25 cellular contexts compared by ENCODE assay signal in the genomic region with DNA sequence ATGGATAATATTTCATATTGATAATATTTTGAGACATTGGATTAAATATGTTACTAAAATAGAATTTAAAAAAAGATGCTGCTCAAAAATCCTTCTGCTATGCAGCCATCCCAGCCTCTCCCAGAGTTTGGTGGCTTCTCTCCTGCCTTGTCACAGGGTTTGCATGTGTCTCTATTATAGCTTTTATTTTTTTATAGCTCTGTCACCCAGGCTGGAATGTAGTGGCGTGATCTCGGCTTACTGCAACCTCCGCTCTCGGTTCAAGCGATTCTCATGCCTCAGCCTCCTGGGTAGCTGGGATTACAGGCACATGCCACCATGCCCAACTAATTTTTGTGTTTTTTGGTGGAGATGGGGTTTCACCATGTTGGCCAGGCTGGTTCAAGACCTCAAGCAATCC.
"Had no signal": no experiment of that assay in that cellular context is flagged by ENCODE, and none has a peak within 500 bp of the region (broad histone marks: within the 10 kb centered on the region; RNA-seq: fewer than 3 reads in every experiment).

No MANE protein-coding gene starts in this region.

- H3K36me3 ChIP-seq: adrenal gland, ascending aorta, brain microvascular endothelial cell, heart left ventricle, neutrophil, pancreas, tibial artery had no signal

- H3K36me3 Mint-ChIP-seq: natural killer cell treated with Interleukin-12 subunit alpha and Interleukin-12 subunit beta and Interleukin-15 and Interleukin-18, amount 100 ng/mL, for 72 hours had no signal

- H3K27ac ChIP-seq: adrenal gland, ascending aorta, brain microvascular endothelial cell, heart left ventricle, neutrophil, pancreas, psoas muscle, tibial artery had no signal

- H3K4me3 ChIP-seq: adrenal gland, ascending aorta, heart left ventricle, mucosa of descending colon, pancreas, psoas muscle, tibial artery had no signal

- H3K27me3 ChIP-seq: adrenal gland, ascending aorta, brain microvascular endothelial cell, heart left ventricle, pancreas, tibial artery had no signal

- H3K9me3 Mint-ChIP-seq: activated naive CD4-positive, alpha-beta T cell treated with anti-CD3 and anti-CD28 coated beads for 36 hours; activated T-cell treated with anti-CD3 and anti-CD28 coated beads, Interleukin-2, amount 50 U/mL, for 4 hours; dendritic cell treated with granulocyte-macrophage colony-stimulating factor and Interleukin-4, amounts not matched to agents 40 ng/mL and 50 ng/mL, for 4 days; natural killer cell treated with Interleukin-12 subunit alpha and Interleukin-12 subunit beta and Interleukin-15 and Interleukin-18, amount 100 ng/mL, for 72 hours; stimulated activated naive CD8-positive, alpha-beta T cell treated with anti-CD3 and anti-CD28 coated beads, Interleukin-15, amount 100 ng/mL, for 72 hours had no signal

- H3K27me3 Mint-ChIP-seq: stimulated activated naive CD8-positive, alpha-beta T cell treated with anti-CD3 and anti-CD28 coated beads, Interleukin-15, amount 100 ng/mL, for 72 hours had no signal

- H3K4me1 ChIP-seq: adrenal gland, ascending aorta, pancreas, psoas muscle, tibial artery had no signal

- H3K27ac Mint-ChIP-seq: activated naive CD4-positive, alpha-beta T cell treated with anti-CD3 and anti-CD28 coated beads for 36 hours; dendritic cell treated with granulocyte-macrophage colony-stimulating factor and Interleukin-4, amounts not matched to agents 40 ng/mL and 50 ng/mL, for 4 days; natural killer cell treated with Interleukin-12 subunit alpha and Interleukin-12 subunit beta and Interleukin-15 and Interleukin-18, amount 100 ng/mL, for 72 hours had no signal

- ATAC-seq: activated T-cell treated with anti-CD3 and anti-CD28 coated beads, Interleukin-2, amount 50 U/mL, for 4 hours; heart left ventricle; left cardiac atrium; mucosa of descending colon; natural killer cell treated with Interleukin-12 subunit alpha and Interleukin-12 subunit beta and Interleukin-15 and Interleukin-18, amount 100 ng/mL, for 72 hours; pancreas; psoas muscle; right cardiac atrium; stimulated activated naive CD8-positive, alpha-beta T cell treated with anti-CD3 and anti-CD28 coated beads, Interleukin-15, amount 100 ng/mL, for 72 hours had no signal

- H3K9me3 ChIP-seq: adrenal gland, ascending aorta, heart left ventricle, mucosa of descending colon, neutrophil, pancreas, psoas muscle, tibial artery had no signal

- H3K4me3 Mint-ChIP-seq: activated naive CD4-positive, alpha-beta T cell treated with anti-CD3 and anti-CD28 coated beads for 36 hours; activated T-cell treated with anti-CD3 and anti-CD28 coated beads, Interleukin-2, amount 50 U/mL, for 4 hours; dendritic cell treated with granulocyte-macrophage colony-stimulating factor and Interleukin-4, amounts not matched to agents 40 ng/mL and 50 ng/mL, for 4 days; natural killer cell treated with Interleukin-12 subunit alpha and Interleukin-12 subunit beta and Interleukin-15 and Interleukin-18, amount 100 ng/mL, for 72 hours; stimulated activated naive CD8-positive, alpha-beta T cell treated with anti-CD3 and anti-CD28 coated beads, Interleukin-15, amount 100 ng/mL, for 72 hours had no signal

- DNase-seq: activated CD4-positive, alpha-beta T cell treated with anti-CD3 and anti-CD28 coated beads, Interleukin-2, amount 50 U/mL, for 48 hours; activated CD8-positive, alpha-beta memory T cell treated with anti-CD3 and anti-CD28 coated beads, Interleukin-2, amount 50 U/mL, for 48 hours; activated naive CD4-positive, alpha-beta T cell treated with anti-CD3 and anti-CD28 coated beads for 36 hours; activated T-cell treated with anti-CD3 and anti-CD28 coated beads, Interleukin-2, amount 50 U/mL, for 4 hours; adrenal gland; brain microvascular endothelial cell; caudate nucleus; effector CD4-positive, alpha-beta T cell; heart left ventricle; islet precursor cell; left cardiac atrium; mesenchymal stem cell; mucosa of descending colon; pancreas; psoas muscle; right cardiac atrium; stimulated activated CD4-positive, alpha-beta T cell treated with anti-CD3 and anti-CD28 coated beads, Interleukin-12 subunit alpha, Interleukin-12 subunit beta, amount 100 ng/mL, for 4 hours; stimulated activated CD4-positive, alpha-beta T cell treated with anti-CD3 and anti-CD28 coated beads, Interleukin-4, amount 100 ng/mL, for 4 hours; stimulated activated naive CD8-positive, alpha-beta T cell treated with anti-CD3 and anti-CD28 coated beads, Interleukin-15, amount 100 ng/mL, for 72 hours; T-helper 9 cell; tibial artery had no signal
